Comparison of ENCODE assay signal across 8 cellular contexts in genomic region chr12:48818831-48819590, GRCh38. TPM values are rescaled to one million over a fixed set of nuclear protein-coding genes. Genes with fewer than 3 reads are reported as not detected.
DNase-seq lines count a peak whose midpoint lies in the region; ATAC-seq and TF ChIP-seq lines count a peak whose summit lies in the region.

No MANE protein-coding gene starts in this region.

- H3K27ac Mint-ChIP-seq in activated T-helper 1 cell treated with anti-CD3 and anti-CD28 coated beads, Interleukin-12 subunit alpha, Interleukin-12 subunit beta, Interleukin-2, Interleukin-4 antibody, amounts not matched to agents 30 ng/mL and 10 ng/mL and 1 ng/mL, durations not matched to agents 14 hours and 24 hours and 36 hours: no peak overlapping the region

- no peaks in the 10 kb centered on the region for H3K36me3 Mint-ChIP-seq in activated T-helper 1 cell treated with anti-CD3 and anti-CD28 coated beads, Interleukin-12 subunit alpha, Interleukin-12 subunit beta, Interleukin-2, Interleukin-4 antibody, amounts not matched to agents 30 ng/mL and 10 ng/mL and 1 ng/mL, durations not matched to agents 14 hours and 24 hours and 36 hours (ENCODE audit: low read depth)

- H3K27me3 Mint-ChIP-seq in activated T-helper 1 cell treated with anti-CD3 and anti-CD28 coated beads, Interleukin-12 subunit alpha, Interleukin-12 subunit beta, Interleukin-2, Interleukin-4 antibody, amounts not matched to agents 30 ng/mL and 10 ng/mL and 1 ng/mL, durations not matched to agents 14 hours and 24 hours and 36 hours (ENCODE audit: insufficient read depth): peaks cover 9% of the 10 kb centered on the region

- DNase-seq in BE2C: no peak
- DNase-seq in HFF-Myc (ENCODE audit: extremely low read depth, low read depth): no peak
- no peak for DNase-seq in activated T-helper 1 cell treated with anti-CD3 and anti-CD28 coated beads, Interleukin-12 subunit alpha, Interleukin-12 subunit beta, Interleukin-2, Interleukin-4 antibody, amounts not matched to agents 30 ng/mL and 10 ng/mL and 1 ng/mL, durations not matched to agents 14 hours and 24 hours and 36 hours (ENCODE audit: low spot score)
- peak; percentile 15 to 60 for DNase-seq in stimulated activated CD4-positive, alpha-beta T cell treated with anti-CD3 and anti-CD28 coated beads, Interleukin-4, amount 100 ng/mL, for 4 hours
- no peak for DNase-seq in A172 (ENCODE audit: low spot score)
- no peak for DNase-seq in inferior parietal cortex (ENCODE audit: extremely low spot score)

- H3K9me3 ChIP-seq in BE2C (no peaks in the 10 kb centered on the region), iPS-18a (ENCODE audit: control insufficient read depth, low read depth, low read length) (no peaks in the 10 kb centered on the region)

- H3K4me1 Mint-ChIP-seq in activated T-helper 1 cell treated with anti-CD3 and anti-CD28 coated beads, Interleukin-12 subunit alpha, Interleukin-12 subunit beta, Interleukin-2, Interleukin-4 antibody, amounts not matched to agents 30 ng/mL and 10 ng/mL and 1 ng/mL, durations not matched to agents 14 hours and 24 hours and 36 hours (ENCODE audit: low read depth): peaks cover 28% of the 10 kb centered on the region

- no peaks in the 10 kb centered on the region for H3K36me3 ChIP-seq in BE2C
- H3K36me3 ChIP-seq in iPS-18a (ENCODE audit: control insufficient read depth, low read depth, low read length): no peaks in the 10 kb centered on the region

- peak; percentile 26 for TF ChIP-seq CTCF in BE2C (IDR thresholded peaks at IDR 0.05; ENCODE audit: low read depth, low read length)
- TF ChIP-seq CTCF in HFF-Myc (IDR thresholded peaks at IDR 0.05; ENCODE audit: low read depth, low read length, missing control alignments): no peak

- H3K27me3 ChIP-seq in BE2C (no peaks in the 10 kb centered on the region), iPS-18a (ENCODE audit: control insufficient read depth, insufficient read depth, low read length) (peaks cover 40% of the 10 kb centered on the region)

- peaks cover 3% of the 10 kb centered on the region for H3K4me1 ChIP-seq in BE2C
- peaks cover 20% of the 10 kb centered on the region for H3K4me1 ChIP-seq in iPS-18a (ENCODE audit: control insufficient read depth, low read depth, low read length)

- H3K9ac ChIP-seq in iPS-18a (ENCODE audit: low read length): peak overlapping the region; percentile 44

- H3K9me3 Mint-ChIP-seq in activated T-helper 1 cell treated with anti-CD3 and anti-CD28 coated beads, Interleukin-12 subunit alpha, Interleukin-12 subunit beta, Interleukin-2, Interleukin-4 antibody, amounts not matched to agents 30 ng/mL and 10 ng/mL and 1 ng/mL, durations not matched to agents 14 hours and 24 hours and 36 hours: no peaks in the 10 kb centered on the region

- H3K4me3 ChIP-seq in BE2C (ENCODE audit: low read depth, low read length) (peak overlapping the region; percentile 60), HFF-Myc (replicated peaks; ENCODE audit: low read depth, low read length) (peak overlapping the region; percentile 54), iPS-18a (ENCODE audit: low read length) (peak overlapping the region; percentile 67)

- intact Hi-C loops in activated T-helper 1 cell treated with anti-CD3 and anti-CD28 coated beads, Interleukin-12 subunit alpha, Interleukin-12 subunit beta, Interleukin-2, Interleukin-4 antibody, amounts not matched to agents 30 ng/mL and 10 ng/mL and 1 ng/mL, durations not matched to agents 14 hours and 24 hours and 36 hours (cut with micrococcal nuclease): loop anchor here (1.0 to 10.0 kb wide), 3 partner anchors 47 to 714 kb away; partner anchors contain the start of genes CCNT1 and SENP1

- peak overlapping the region; percentile 79 for H3K4me3 Mint-ChIP-seq in activated T-helper 1 cell treated with anti-CD3 and anti-CD28 coated beads, Interleukin-12 subunit alpha, Interleukin-12 subunit beta, Interleukin-2, Interleukin-4 antibody, amounts not matched to agents 30 ng/mL and 10 ng/mL and 1 ng/mL, durations not matched to agents 14 hours and 24 hours and 36 hours

- ATAC-seq in GM18867 (IDR thresholded peaks at IDR 0.05; ENCODE audit: unreplicated experiment): no peak

- no peak overlapping the region for H3K27ac ChIP-seq in iPS-18a (ENCODE audit: low read length)

RNA-seq across cellular contexts. Expression of gene CACNB3, which starts 0.7 kb away (rescaled TPM):
- 15.5 TPM for polyA plus RNA-seq in BE2C (2012; ENCODE audit: insufficient read depth, insufficient read length, low read depth)
- total RNA-seq in activated T-helper 1 cell treated with anti-CD3 and anti-CD28 coated beads, Interleukin-12 subunit alpha, Interleukin-12 subunit beta, Interleukin-2, Interleukin-4 antibody, amounts not matched to agents 30 ng/mL and 10 ng/mL and 1 ng/mL, durations not matched to agents 14 hours and 24 hours and 36 hours: 11.4 and 13.1 TPM in 2 replicates
- 11.7 and 20.4 TPM in 2 replicates for total RNA-seq in A172 (2014; rRNA removed; shearing (Covaris generic))

RNA-seq across cellular contexts. Expression of gene ADCY6, which starts 30.1 kb away (rescaled TPM):
- polyA plus RNA-seq in BE2C (2012; ENCODE audit: insufficient read depth, insufficient read length, low read depth): 142 TPM
- 0.32 and 0.78 TPM in 2 replicates for total RNA-seq in activated T-helper 1 cell treated with anti-CD3 and anti-CD28 coated beads, Interleukin-12 subunit alpha, Interleukin-12 subunit beta, Interleukin-2, Interleukin-4 antibody, amounts not matched to agents 30 ng/mL and 10 ng/mL and 1 ng/mL, durations not matched to agents 14 hours and 24 hours and 36 hours
- 13.1 and 14.5 TPM in 2 replicates for total RNA-seq in A172 (2014; rRNA removed; shearing (Covaris generic))

RNA-seq across cellular contexts. Expression of gene DDX23, which starts 33.0 kb away (rescaled TPM):
- 209 TPM for polyA plus RNA-seq in BE2C (2012; ENCODE audit: insufficient read depth, insufficient read length, low read depth)
- total RNA-seq in activated T-helper 1 cell treated with anti-CD3 and anti-CD28 coated beads, Interleukin-12 subunit alpha, Interleukin-12 subunit beta, Interleukin-2, Interleukin-4 antibody, amounts not matched to agents 30 ng/mL and 10 ng/mL and 1 ng/mL, durations not matched to agents 14 hours and 24 hours and 36 hours: 120 and 127 TPM in 2 replicates
- 105 and 114 TPM in 2 replicates for total RNA-seq in A172 (2014; rRNA removed; shearing (Covaris generic))

RNA-seq across cellular contexts. Expression of gene RND1, which starts 46.7 kb away (rescaled TPM):
- not detected for polyA plus RNA-seq in BE2C (2012; ENCODE audit: insufficient read depth, insufficient read length, low read depth)
- total RNA-seq in activated T-helper 1 cell treated with anti-CD3 and anti-CD28 coated beads, Interleukin-12 subunit alpha, Interleukin-12 subunit beta, Interleukin-2, Interleukin-4 antibody, amounts not matched to agents 30 ng/mL and 10 ng/mL and 1 ng/mL, durations not matched to agents 14 hours and 24 hours and 36 hours: 7.9 and 9.3 TPM in 2 replicates
- total RNA-seq in A172 (2014; rRNA removed; shearing (Covaris generic)): 0.12 and 0.24 TPM in 2 replicates

Comparison
In these comparisons a context has a peak if more than half of its experiments do, and no peak if none do; other contexts are left out.
1. DNase-seq: peak in stimulated activated CD4-positive, alpha-beta T cell treated with anti-CD3 and anti-CD28 coated beads, Interleukin-4, amount 100 ng/mL, for 4 hours (2 of 2); none in BE2C (single experiment), HFF-Myc (single experiment), activated T-helper 1 cell treated with anti-CD3 and anti-CD28 coated beads, Interleukin-12 subunit alpha, Interleukin-12 subunit beta, Interleukin-2, Interleukin-4 antibody, amounts not matched to agents 30 ng/mL and 10 ng/mL and 1 ng/mL, durations not matched to agents 14 hours and 24 hours and 36 hours (single experiment), A172 (single experiment) and inferior parietal cortex (single experiment).
2. Peak in every context shown above with its lines, with median percentiles within 50 percentile points of each other: H3K4me3 ChIP-seq.